ENCODE assay signal across 31 cellular contexts in the genomic region with DNA sequence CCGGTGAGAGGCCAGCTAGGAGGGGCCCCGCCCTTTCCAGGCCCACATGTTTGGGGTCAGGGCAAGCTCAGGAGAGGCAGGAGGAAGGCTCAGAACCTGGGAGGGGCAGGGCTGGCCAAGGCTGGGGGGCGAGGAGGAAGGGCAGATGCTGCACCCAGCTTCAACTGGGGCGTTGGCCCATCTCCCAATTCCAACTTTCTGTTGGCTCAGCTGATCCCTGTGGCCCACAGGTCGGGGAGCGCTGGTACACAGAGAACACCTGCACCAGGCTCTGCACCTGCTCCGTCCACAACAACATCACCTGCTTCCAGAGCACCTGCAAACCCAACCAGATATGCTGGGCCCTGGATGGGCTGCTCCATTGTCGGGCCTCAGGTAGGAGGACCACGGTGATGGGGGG. TPM values are rescaled to one million over a fixed set of nuclear protein-coding genes. Genes with fewer than 3 reads are reported as not detected.
"Had no signal": no experiment of that assay in that cellular context is flagged by ENCODE, and none has a peak within 500 bp of the region (broad histone marks: within the 10 kb centered on the region; RNA-seq: fewer than 3 reads in every experiment).

No MANE protein-coding gene starts in this region.

- H3K4me1 Mint-ChIP-seq: endodermal cell, mesothelial cell of epicardium had no signal

- H3K36me3 Mint-ChIP-seq: mesothelial cell of epicardium, naive B cell had no signal

- H3K36me3 ChIP-seq: colonic mucosa, esophagus squamous epithelium, gastrocnemius medialis, heart right ventricle, left lung, lower lobe of right lung had no signal

- H3K27me3 ChIP-seq: colonic mucosa had no signal

- H3K4me1 ChIP-seq: colonic mucosa, esophagus squamous epithelium, gastrocnemius medialis, heart right ventricle, left lung, lower lobe of right lung had no signal

- H3K27ac Mint-ChIP-seq: dendritic cell treated with granulocyte-macrophage colony-stimulating factor and Interleukin-4, amounts not matched to agents 40 ng/mL and 50 ng/mL, for 4 days; effector memory CD8-positive, alpha-beta T cell; endodermal cell; mesothelial cell of epicardium had no signal

- H3K4me3 ChIP-seq: colonic mucosa, esophagus squamous epithelium, gastrocnemius medialis, heart right ventricle, left lung, lower lobe of right lung, mucosa of descending colon had no signal

- H3K4me3 Mint-ChIP-seq: dendritic cell treated with granulocyte-macrophage colony-stimulating factor and Interleukin-4, amounts not matched to agents 40 ng/mL and 50 ng/mL, for 4 days; effector memory CD8-positive, alpha-beta T cell; endodermal cell; mesothelial cell of epicardium; naive B cell had no signal

- ATAC-seq: effector memory CD8-positive, alpha-beta T cell; esophagus mucosa; gastrocnemius medialis; heart right ventricle; left cardiac atrium; left lung; left ventricle myocardium superior; mucosa of descending colon had no signal

- H3K9me3 Mint-ChIP-seq: dendritic cell treated with granulocyte-macrophage colony-stimulating factor and Interleukin-4, amounts not matched to agents 40 ng/mL and 50 ng/mL, for 4 days; effector memory CD8-positive, alpha-beta T cell; endodermal cell; mesothelial cell of epicardium; naive B cell had no signal

- H3K9me3 ChIP-seq: colonic mucosa, esophagus squamous epithelium, gastrocnemius medialis, heart right ventricle, left lung, lower lobe of right lung, mucosa of descending colon had no signal

- H3K27ac ChIP-seq: colonic mucosa, epithelial cell of prostate, esophagus squamous epithelium, gastrocnemius medialis, heart right ventricle, left lung, lower lobe of right lung had no signal

- DNase-seq: colonic mucosa; cortex of kidney; effector CD8-positive, alpha-beta T cell; effector memory CD8-positive, alpha-beta T cell; endodermal cell; erythroblast; esophagus squamous epithelium; foreskin fibroblast; foreskin melanocyte; gastrocnemius medialis; glutamatergic neuron; head of caudate nucleus; heart right ventricle; hippocampal formation; left cardiac atrium; left lung; left ventricle myocardium superior; lower lobe of right lung; mesenchymal stem cell; mucosa of descending colon; naive B cell had no signal

RNA-seq across cellular contexts. Expression of a gene that starts 40.1 kb away (rescaled TPM):
- total RNA-seq: colonic mucosa, dermis microvascular lymphatic vessel endothelial cell, endodermal cell, gastrocnemius medialis, glomerular endothelial cell, heart right ventricle, kidney epithelial cell, left cardiac atrium, left lung, left ventricle myocardium superior, lower lobe of right lung, lung microvascular endothelial cell, mesenteric fat pad, mesothelial cell of epicardium, mucosa of descending colon, myocyte had no signal

RNA-seq across cellular contexts. Expression of a gene that starts 53.2 kb away (rescaled TPM):
- total RNA-seq: colonic mucosa, dermis microvascular lymphatic vessel endothelial cell, esophagus mucosa, esophagus squamous epithelium, gastrocnemius medialis, glomerular endothelial cell, kidney epithelial cell, left cardiac atrium, left lung, left ventricle myocardium superior, lower lobe of right lung, lung microvascular endothelial cell, mesenteric fat pad, mucosa of descending colon had no signal
